In genomic region chr5:163705983-163706771, GRCh38 we compare ENCODE assay signal across 1 cellular context.
TF ChIP-seq lines count a peak whose summit lies in the region.

No MANE protein-coding gene starts in this region.

TF ChIP-seq in IMR-90, 13 proteins besides CTCF, POLR2A, EP300 and RAD21 (continued from another document):
- TF ChIP-seq ELK1 (IDR thresholded peaks at IDR 0.05; ENCODE audit: borderline replicate concordance, low read depth, low read length), result no peak
- TF ChIP-seq BHLHE40 (IDR thresholded peaks at IDR 0.05; ENCODE audit: low read depth, low read length), result no peak; the same call in 1 of the 2 replicates
- no peak for TF ChIP-seq FOS (IDR thresholded peaks at IDR 0.05; ENCODE audit: low read depth, low read length)
- no peak for TF ChIP-seq CHD1 (IDR thresholded peaks at IDR 0.05; ENCODE audit: low read depth, low read length)
